ENCODE assay signal across 1 cellular context in the genomic region with DNA sequence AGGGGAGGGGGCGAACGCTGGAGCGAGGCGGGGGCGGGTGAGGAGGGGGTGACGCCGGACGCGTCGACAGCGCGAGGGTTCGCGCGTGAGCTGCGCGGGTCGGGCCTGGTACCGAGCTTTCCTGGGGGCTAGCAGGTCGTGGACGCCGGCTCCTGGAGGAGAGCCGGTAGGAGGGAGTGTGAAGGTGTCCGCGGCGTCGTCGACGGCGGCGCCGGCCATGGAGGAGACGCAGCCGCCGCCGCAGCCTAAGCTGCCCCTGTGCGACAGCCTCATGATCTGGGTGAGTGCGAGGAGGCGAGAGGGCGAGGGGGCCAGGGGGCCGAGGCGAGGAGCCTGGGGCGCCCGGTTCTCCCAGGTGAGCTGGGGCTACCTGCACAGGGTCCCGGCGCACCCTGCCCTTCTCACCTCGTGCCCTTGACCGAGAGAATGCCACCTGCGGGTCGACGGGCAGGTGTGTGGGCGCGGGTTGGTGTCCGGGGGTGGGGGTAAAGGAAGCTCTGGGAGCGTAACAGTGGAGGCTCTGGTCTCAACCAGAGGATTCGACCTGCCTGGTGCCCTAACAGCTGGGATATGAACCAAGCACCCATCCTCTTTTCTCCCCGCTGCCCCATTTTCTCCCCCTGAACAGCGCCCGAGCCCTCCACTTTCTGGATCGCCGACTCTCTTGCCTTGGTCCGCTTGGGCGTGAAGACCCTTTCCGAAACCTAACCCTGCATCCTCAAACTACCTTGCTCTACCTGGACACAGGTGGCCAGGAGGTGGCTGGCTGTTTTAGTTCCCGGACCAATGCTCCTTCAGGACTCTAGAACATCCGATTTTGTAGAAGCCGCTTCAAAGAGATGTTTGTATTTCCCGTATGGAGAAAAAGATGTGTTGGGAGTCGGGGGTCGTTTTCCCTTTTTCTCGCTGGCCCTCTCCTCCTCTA.
A peak's percentile ranks its signal among the peaks of the same experiment; 100 is the strongest.
TF ChIP-seq lines count a peak whose summit lies in the region.

Gene HOOK1 (plus strand): TSS at position 49 of the 925 bp plus-strand sequence. CDS start 169 bp downstream, at position 218.

TF ChIP-seq in HepG2, 621 proteins besides CTCF, POLR2A, EP300 and RAD21 (continued from another document and continues in another):
- no peak for TF ChIP-seq ZNF513 (CRISPR knock-in tag; conservative IDR thresholded peaks at IDR 0.05)
- TF ChIP-seq ZMYM3 (CRISPR knock-in tag; IDR thresholded peaks at IDR 0.05) = peak; percentile 28; the same call in 1 of the 2 replicates
- no peak for TF ChIP-seq ZBTB40 (IDR thresholded peaks at IDR 0.05)
- 0 out of 2 replicates have a peak, but pooled peaks have one; percentile 21 for TF ChIP-seq ZBTB40 (CRISPR knock-in tag; IDR thresholded peaks at IDR 0.05)
- 0 out of 2 replicates have a peak, but pooled peaks have one; percentile 41 for TF ChIP-seq ZNF33B (CRISPR knock-in tag; IDR thresholded peaks at IDR 0.05)
- no peak for TF ChIP-seq NR3C1 (CRISPR knock-in tag; IDR thresholded peaks at IDR 0.05)
- no peak for TF ChIP-seq MTF2 (CRISPR knock-in tag; IDR thresholded peaks at IDR 0.05; ENCODE audit: borderline replicate concordance)
- no peak for TF ChIP-seq ZUFSP (CRISPR knock-in tag; IDR thresholded peaks at IDR 0.05; ENCODE audit: borderline replicate concordance)
- TF ChIP-seq TCF7L2 (IDR thresholded peaks at IDR 0.05; ENCODE audit: low read depth, low read length) = no peak
- TF ChIP-seq, protein P1, sequence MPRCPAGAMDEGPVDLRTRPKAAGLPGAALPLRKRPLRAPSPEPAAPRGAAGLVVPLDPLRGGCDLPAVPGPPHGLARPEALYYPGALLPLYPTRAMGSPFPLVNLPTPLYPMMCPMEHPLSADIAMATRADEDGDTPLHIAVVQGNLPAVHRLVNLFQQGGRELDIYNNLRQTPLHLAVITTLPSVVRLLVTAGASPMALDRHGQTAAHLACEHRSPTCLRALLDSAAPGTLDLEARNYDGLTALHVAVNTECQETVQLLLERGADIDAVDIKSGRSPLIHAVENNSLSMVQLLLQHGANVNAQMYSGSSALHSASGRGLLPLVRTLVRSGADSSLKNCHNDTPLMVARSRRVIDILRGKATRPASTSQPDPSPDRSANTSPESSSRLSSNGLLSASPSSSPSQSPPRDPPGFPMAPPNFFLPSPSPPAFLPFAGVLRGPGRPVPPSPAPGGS (CRISPR knock-in tag; IDR thresholded peaks at IDR 0.05) = 0 out of 2 replicates have a peak, but pooled peaks have one; percentile 55
- TF ChIP-seq SNRNP70 (IDR thresholded peaks at IDR 0.05; ENCODE audit: low read depth, low read length) = no peak
- TF ChIP-seq, protein P2, sequence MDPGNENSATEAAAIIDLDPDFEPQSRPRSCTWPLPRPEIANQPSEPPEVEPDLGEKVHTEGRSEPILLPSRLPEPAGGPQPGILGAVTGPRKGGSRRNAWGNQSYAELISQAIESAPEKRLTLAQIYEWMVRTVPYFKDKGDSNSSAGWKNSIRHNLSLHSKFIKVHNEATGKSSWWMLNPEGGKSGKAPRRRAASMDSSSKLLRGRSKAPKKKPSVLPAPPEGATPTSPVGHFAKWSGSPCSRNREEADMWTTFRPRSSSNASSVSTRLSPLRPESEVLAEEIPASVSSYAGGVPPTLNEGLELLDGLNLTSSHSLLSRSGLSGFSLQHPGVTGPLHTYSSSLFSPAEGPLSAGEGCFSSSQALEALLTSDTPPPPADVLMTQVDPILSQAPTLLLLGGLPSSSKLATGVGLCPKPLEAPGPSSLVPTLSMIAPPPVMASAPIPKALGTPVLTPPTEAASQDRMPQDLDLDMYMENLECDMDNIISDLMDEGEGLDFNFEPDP (CRISPR knock-in tag; conservative IDR thresholded peaks at IDR 0.05) = no peak
- TF ChIP-seq ZNF777 (CRISPR knock-in tag; IDR thresholded peaks at IDR 0.05) = peak; percentile 80
- TF ChIP-seq ZNF749 (CRISPR knock-in tag; IDR thresholded peaks at IDR 0.05; ENCODE audit: borderline replicate concordance) = no peak
- TF ChIP-seq ZNF331 (CRISPR knock-in tag; IDR thresholded peaks at IDR 0.05) = no peak
- TF ChIP-seq SIX1 (CRISPR knock-in tag; IDR thresholded peaks at IDR 0.05; ENCODE audit: borderline replicate concordance) = no peak
- TF ChIP-seq ZNF614 (CRISPR knock-in tag; IDR thresholded peaks at IDR 0.05; ENCODE audit: borderline replicate concordance) = no peak
- no peak for TF ChIP-seq ZSCAN22 (CRISPR knock-in tag; IDR thresholded peaks at IDR 0.05)
- peak; percentile 48 for TF ChIP-seq HOXA3 (CRISPR knock-in tag; IDR thresholded peaks at IDR 0.05)
- TF ChIP-seq, protein P3, sequence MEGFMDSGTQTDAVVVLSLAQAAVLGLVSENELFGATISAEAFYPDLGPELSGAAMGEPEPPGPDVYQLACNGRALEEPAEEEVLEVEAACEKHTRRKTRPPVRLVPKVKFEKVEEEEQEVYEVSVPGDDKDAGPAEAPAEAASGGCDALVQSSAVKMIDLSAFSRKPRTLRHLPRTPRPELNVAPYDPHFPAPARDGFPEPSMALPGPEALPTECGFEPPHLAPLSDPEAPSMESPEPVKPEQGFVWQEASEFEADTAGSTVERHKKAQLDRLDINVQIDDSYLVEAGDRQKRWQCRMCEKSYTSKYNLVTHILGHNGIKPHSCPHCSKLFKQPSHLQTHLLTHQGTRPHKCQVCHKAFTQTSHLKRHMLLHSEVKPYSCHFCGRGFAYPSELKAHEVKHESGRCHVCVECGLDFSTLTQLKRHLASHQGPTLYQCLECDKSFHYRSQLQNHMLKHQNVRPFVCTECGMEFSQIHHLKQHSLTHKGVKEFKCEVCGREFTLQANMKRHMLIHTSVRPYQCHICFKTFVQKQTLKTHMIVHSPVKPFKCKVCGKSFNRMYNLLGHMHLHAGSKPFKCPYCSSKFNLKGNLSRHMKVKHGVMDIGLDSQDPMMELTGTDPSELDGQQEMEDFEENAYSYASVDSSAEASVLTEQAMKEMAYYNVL (CRISPR knock-in tag; IDR thresholded peaks at IDR 0.05; ENCODE audit: borderline replicate concordance) = no peak
- no peak for TF ChIP-seq MBD4 (IDR thresholded peaks at IDR 0.05; ENCODE audit: borderline replicate concordance, low read length)
- TF ChIP-seq ZNF232 (CRISPR knock-in tag; IDR thresholded peaks at IDR 0.05; ENCODE audit: borderline replicate concordance) = no peak
- TF ChIP-seq NR1H2 (CRISPR knock-in tag; IDR thresholded peaks at IDR 0.05; ENCODE audit: borderline replicate concordance, low read depth) = no peak
- 0 out of 2 replicates have a peak, but pooled peaks have one; percentile 42 for TF ChIP-seq ZKSCAN5 (CRISPR knock-in tag; IDR thresholded peaks at IDR 0.05)
- peak; percentile 82; the same call in 1 of the 2 replicates for TF ChIP-seq ZNF30 (CRISPR knock-in tag; IDR thresholded peaks at IDR 0.05)
- TF ChIP-seq HES4 (CRISPR knock-in tag; IDR thresholded peaks at IDR 0.05; ENCODE audit: borderline replicate concordance) = peak; percentile 67; the same call in 1 of the 2 replicates
- TF ChIP-seq MXI1 (IDR thresholded peaks at IDR 0.05; ENCODE audit: borderline replicate concordance, low read depth, low read length) = no peak; the same call in 2 of the 3 replicates
- TF ChIP-seq, protein P4, sequence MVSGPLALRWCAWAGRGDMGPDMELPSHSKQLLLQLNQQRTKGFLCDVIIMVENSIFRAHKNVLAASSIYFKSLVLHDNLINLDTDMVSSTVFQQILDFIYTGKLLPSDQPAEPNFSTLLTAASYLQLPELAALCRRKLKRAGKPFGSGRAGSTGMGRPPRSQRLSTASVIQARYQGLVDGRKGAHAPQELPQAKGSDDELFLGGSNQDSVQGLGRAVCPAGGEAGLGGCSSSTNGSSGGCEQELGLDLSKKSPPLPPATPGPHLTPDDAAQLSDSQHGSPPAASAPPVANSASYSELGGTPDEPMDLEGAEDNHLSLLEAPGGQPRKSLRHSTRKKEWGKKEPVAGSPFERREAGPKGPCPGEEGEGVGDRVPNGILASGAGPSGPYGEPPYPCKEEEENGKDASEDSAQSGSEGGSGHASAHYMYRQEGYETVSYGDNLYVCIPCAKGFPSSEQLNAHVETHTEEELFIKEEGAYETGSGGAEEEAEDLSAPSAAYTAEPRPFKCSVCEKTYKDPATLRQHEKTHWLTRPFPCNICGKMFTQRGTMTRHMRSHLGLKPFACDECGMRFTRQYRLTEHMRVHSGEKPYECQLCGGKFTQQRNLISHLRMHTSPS (CRISPR knock-in tag; IDR thresholded peaks at IDR 0.05; ENCODE audit: low read depth) = peak; percentile 63; the same call in 1 of the 2 replicates
